25 cellular contexts compared by ENCODE assay signal in the genomic region with DNA sequence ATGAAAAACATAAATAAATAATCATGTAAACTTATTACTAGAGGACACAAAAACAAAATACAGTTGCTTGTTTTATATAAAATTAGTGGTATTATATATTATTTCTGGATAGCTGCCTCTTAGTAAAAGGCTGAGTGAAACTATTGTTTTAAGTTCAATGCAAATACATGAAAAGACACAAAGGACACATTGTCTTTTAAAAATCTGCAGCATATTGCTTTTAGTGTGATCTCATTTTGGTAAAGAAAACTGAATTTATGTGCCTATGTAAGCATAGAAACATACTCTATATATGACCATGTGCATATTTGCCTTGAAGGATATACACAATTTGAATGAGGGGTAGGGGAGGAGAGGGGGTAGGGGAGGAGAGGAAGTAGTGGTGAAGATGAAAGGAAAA. TPM values are rescaled to one million over a fixed set of nuclear protein-coding genes. Genes with fewer than 3 reads are reported as not detected.
DNase-seq lines count a peak whose midpoint lies in the region; ATAC-seq, FAIRE-seq and TF ChIP-seq lines count a peak whose summit lies in the region.
"Had no signal": no experiment of that assay in that cellular context is flagged by ENCODE, and none has a peak within 500 bp of the region (broad histone marks: within the 10 kb centered on the region; RNA-seq: fewer than 3 reads in every experiment).

No MANE protein-coding gene starts in this region.

- no peak overlapping the region for H3K9ac ChIP-seq in DND-41 (ENCODE audit: low read depth, low read length)
- H3K9ac ChIP-seq: BLaER1 had no signal

- no peak overlapping the region for H3K4me2 ChIP-seq in DND-41 (ENCODE audit: insufficient read depth, low read length)
- H3K4me2 ChIP-seq: BLaER1 had no signal

- no peak for TF ChIP-seq CTCF in DND-41 (IDR thresholded peaks at IDR 0.05; ENCODE audit: borderline replicate concordance, extremely low read depth, low read length, poor library complexity, severe bottlenecking)

- H3K4me1 ChIP-seq in DND-41 (ENCODE audit: insufficient read depth, low read length): no peaks in the 10 kb centered on the region
- H3K4me1 ChIP-seq: BE2C had no signal

- H2AFZ ChIP-seq in DND-41 (ENCODE audit: low read depth, low read length): no peak overlapping the region

- no peak for FAIRE-seq in urothelium cell line (lab: Jason Lieb, UNC)
- FAIRE-seq: A204.1, D721Med, GM12891, GM19239 had no signal

- H4K20me1 ChIP-seq in DND-41 (ENCODE audit: insufficient read depth, low read length): no peaks in the 10 kb centered on the region
- H4K20me1 ChIP-seq: BLaER1 had no signal

- H3K27me3 ChIP-seq in DND-41 (ENCODE audit: insufficient read depth, low read length, poor library complexity): peaks cover 14% of the 10 kb centered on the region
- H3K27me3 ChIP-seq: BLaER1 had no signal

- DNase-seq in COLO829 (ENCODE audit: low spot score): peak; percentile 35
- no peak for DNase-seq in DND-41
- peak; percentile 57 for DNase-seq in SK-MEL-5 (ENCODE audit: low read depth, low spot score)
- DNase-seq in foreskin melanocyte: peak; percentile 52
- no peak for DNase-seq in urothelium cell line (ENCODE audit: low spot score)
- DNase-seq in SKM-1 (lab: John Stamatoyannopoulos, UW; ENCODE audit: unreplicated experiment): no peak
- DNase-seq in stimulated activated CD4-positive, alpha-beta T cell treated with anti-CD3 and anti-CD28 coated beads, Interleukin-4, amount 100 ng/mL, for 24 hours: no peak
- DNase-seq in stimulated activated CD4-positive, alpha-beta T cell treated with anti-CD3 and anti-CD28 coated beads, Interleukin-15, amount 100 ng/mL, for 24 hours: no peak
- DNase-seq: 8988T; ACHN; BE2C; C1 segment of cervical spinal cord; Caco-2; Calu3; CD4-positive, alpha-beta memory T cell; CD4-positive, CD25-positive, alpha-beta regulatory T cell; CD8-positive, alpha-beta memory T cell; DMS79 treated with DMSO at 0.1 percent for 48 hours; EL; GDM1 had no signal

- H3K79me2 ChIP-seq in DND-41 (ENCODE audit: insufficient read depth, low read length): no peaks in the 10 kb centered on the region

- H3K9me3 ChIP-seq in DND-41 (ENCODE audit: insufficient read depth, low read length, severe bottlenecking): no peaks in the 10 kb centered on the region
- H3K9me3 ChIP-seq: BE2C, BLaER1, Caco-2 had no signal

- no peak overlapping the region for H3K27ac ChIP-seq in DND-41 (ENCODE audit: low read length)
- H3K27ac ChIP-seq: BLaER1 had no signal

- in situ Hi-C loops in SK-MEL-5 (cut with HindIII; ENCODE audit: low pct_unique_long_range_greater_than_20kb, low sequenced_read_pairs): no loop called here

- no peaks in the 10 kb centered on the region for H3K36me3 ChIP-seq in DND-41 (ENCODE audit: insufficient read depth, low read length)
- H3K36me3 ChIP-seq: BE2C, BLaER1 had no signal

- peak; percentile 85 for ATAC-seq in DND-41 (ENCODE audit: insufficient read depth, low read depth)

- H3K4me3 ChIP-seq in DND-41 (ENCODE audit: low read depth in 1 of 2, low read length in 2 of 2): no peak overlapping the region
- H3K4me3 ChIP-seq: BLaER1 had no signal

RNA-seq across cellular contexts. Expression of a gene that starts 5.9 kb away (rescaled TPM):
- total RNA-seq in SK-MEL-5 (2014; rRNA removed; shearing (Covaris generic)): 0.67 and 0.98 TPM in 2 replicates
- 0.04 and 0.62 TPM in 2 replicates for polyA plus RNA-seq in SK-MEL-5 (2015; cell fraction: cytosol; rRNA removed)
- polyA plus RNA-seq in SK-MEL-5 (2015; cell fraction: nucleus; rRNA removed): 12.4 and 12.8 TPM in 2 replicates
- total RNA-seq: Caco-2 had no signal
- polyA plus RNA-seq: CD4-positive, alpha-beta memory T cell; CD8-positive, alpha-beta memory T cell had no signal

Comparison
In these comparisons a context has a peak if more than half of its experiments do, and no peak if none do; other contexts are left out.
1. DNase-seq: peak in COLO829 (single experiment), SK-MEL-5 (single experiment) and foreskin melanocyte (single experiment); none in DND-41 (single experiment), urothelium cell line (single experiment), SKM-1 (single experiment), stimulated activated CD4-positive, alpha-beta T cell treated with anti-CD3 and anti-CD28 coated beads, Interleukin-4, amount 100 ng/mL, for 24 hours (single experiment) and stimulated activated CD4-positive, alpha-beta T cell treated with anti-CD3 and anti-CD28 coated beads, Interleukin-15, amount 100 ng/mL, for 24 hours (single experiment).